ENCODE assay signal across 2 cellular contexts in the genomic region with DNA sequence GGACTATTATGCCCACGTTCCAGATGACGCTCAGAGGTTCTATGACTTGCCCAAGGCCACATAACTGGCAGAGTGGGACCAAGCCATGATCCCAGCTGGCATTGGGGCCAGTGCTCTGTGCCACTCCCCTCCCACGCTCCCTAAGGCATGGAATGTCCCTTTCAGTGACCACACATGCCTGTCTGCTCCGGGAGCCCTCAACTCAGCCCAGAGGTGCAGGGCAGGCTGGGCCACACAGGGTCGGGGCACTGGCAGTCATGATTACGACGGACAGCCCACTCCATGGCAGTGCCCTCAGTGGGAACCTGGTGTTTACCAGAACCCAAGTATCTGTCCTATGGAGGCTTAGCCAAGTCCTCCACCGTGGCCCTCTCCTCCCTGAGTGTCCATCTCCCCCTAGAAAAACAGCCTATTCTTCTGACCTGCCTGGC.
A peak's percentile ranks its signal among the peaks of the same experiment; 100 is the strongest.
TF ChIP-seq lines count a peak whose summit lies in the region.

No MANE protein-coding gene starts in this region.

TF ChIP-seq in HEK293, 187 proteins besides CTCF, POLR2A, EP300 and RAD21:
- TF ChIP-seq, protein P1, sequence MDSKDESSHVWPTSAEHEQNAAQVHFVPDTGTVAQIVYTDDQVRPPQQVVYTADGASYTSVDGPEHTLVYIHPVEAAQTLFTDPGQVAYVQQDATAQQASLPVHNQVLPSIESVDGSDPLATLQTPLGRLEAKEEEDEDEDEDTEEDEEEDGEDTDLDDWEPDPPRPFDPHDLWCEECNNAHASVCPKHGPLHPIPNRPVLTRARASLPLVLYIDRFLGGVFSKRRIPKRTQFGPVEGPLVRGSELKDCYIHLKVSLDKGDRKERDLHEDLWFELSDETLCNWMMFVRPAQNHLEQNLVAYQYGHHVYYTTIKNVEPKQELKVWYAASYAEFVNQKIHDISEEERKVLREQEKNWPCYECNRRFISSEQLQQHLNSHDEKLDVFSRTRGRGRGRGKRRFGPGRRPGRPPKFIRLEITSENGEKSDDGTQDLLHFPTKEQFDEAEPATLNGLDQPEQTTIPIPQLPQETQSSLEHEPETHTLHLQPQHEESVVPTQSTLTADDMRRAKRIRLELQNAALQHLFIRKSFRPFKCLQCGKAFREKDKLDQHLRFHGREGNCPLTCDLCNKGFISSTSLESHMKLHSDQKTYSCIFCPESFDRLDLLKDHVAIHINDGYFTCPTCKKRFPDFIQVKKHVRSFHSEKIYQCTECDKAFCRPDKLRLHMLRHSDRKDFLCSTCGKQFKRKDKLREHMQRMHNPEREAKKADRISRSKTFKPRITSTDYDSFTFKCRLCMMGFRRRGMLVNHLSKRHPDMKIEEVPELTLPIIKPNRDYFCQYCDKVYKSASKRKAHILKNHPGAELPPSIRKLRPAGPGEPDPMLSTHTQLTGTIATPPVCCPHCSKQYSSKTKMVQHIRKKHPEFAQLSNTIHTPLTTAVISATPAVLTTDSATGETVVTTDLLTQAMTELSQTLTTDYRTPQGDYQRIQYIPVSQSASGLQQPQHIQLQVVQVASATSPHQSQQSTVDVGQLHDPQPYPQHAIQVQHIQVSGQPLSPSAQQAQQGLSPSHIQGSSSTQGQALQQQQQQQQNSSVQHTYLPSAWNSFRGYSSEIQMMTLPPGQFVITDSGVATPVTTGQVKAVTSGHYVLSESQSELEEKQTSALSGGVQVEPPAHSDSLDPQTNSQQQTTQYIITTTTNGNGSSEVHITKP (tag by site-specific recombination; IDR thresholded peaks at IDR 0.05): peak; percentile 91
- TF ChIP-seq, protein P2, sequence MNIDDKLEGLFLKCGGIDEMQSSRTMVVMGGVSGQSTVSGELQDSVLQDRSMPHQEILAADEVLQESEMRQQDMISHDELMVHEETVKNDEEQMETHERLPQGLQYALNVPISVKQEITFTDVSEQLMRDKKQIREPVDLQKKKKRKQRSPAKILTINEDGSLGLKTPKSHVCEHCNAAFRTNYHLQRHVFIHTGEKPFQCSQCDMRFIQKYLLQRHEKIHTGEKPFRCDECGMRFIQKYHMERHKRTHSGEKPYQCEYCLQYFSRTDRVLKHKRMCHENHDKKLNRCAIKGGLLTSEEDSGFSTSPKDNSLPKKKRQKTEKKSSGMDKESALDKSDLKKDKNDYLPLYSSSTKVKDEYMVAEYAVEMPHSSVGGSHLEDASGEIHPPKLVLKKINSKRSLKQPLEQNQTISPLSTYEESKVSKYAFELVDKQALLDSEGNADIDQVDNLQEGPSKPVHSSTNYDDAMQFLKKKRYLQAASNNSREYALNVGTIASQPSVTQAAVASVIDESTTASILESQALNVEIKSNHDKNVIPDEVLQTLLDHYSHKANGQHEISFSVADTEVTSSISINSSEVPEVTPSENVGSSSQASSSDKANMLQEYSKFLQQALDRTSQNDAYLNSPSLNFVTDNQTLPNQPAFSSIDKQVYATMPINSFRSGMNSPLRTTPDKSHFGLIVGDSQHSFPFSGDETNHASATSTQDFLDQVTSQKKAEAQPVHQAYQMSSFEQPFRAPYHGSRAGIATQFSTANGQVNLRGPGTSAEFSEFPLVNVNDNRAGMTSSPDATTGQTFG (tag by site-specific recombination; IDR thresholded peaks at IDR 0.05; ENCODE audit: borderline replicate concordance): no peak

TF ChIP-seq in H1, 55 proteins besides CTCF, POLR2A, EP300 and RAD21:
- TF ChIP-seq, protein P3, sequence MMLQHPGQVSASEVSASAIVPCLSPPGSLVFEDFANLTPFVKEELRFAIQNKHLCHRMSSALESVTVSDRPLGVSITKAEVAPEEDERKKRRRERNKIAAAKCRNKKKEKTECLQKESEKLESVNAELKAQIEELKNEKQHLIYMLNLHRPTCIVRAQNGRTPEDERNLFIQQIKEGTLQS (IDR thresholded peaks at IDR 0.05; ENCODE audit: insufficient read depth, low read depth, low read length): no peak
- TF ChIP-seq RNF2 (IDR thresholded peaks at IDR 0.05; ENCODE audit: borderline replicate concordance, low read depth, low read length, missing control alignments, poor library complexity, severe bottlenecking) (no peak), CHD2 (IDR thresholded peaks at IDR 0.05; ENCODE audit: low read length) (no peak), BCL11A (IDR thresholded peaks at IDR 0.05; ENCODE audit: low read depth in 2 of 2, low read length in 2 of 2) (no peak), POU5F1 (IDR thresholded peaks at IDR 0.05; ENCODE audit: low read depth, low read length) (no peak)
TF ChIP-seq in H1: peak in this region for 0.
